Comparison of ENCODE assay signal across 2 cellular contexts in the genomic region with DNA sequence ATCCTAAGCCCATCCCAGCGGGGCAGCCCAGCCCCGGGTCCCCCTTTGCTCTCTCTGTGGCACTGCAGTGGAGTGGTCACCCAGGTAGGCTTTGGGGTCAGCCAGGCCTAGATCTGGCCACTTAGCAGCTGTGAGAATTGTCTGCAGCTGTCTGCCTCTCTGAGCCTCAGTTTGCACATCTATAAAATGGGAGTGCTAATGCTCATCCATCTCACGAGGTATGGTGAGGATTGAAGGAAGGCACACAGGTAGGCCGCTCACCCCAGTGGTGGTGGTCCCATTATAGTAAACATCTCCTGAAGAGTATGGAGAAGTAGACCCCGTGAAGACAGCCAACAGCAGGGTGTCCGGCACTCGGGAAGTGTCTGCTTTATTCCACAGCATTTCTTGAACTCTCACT.
TF ChIP-seq lines count a peak whose summit lies in the region.

No MANE protein-coding gene starts in this region.

TF ChIP-seq in HepG2, 621 proteins besides CTCF, POLR2A, EP300 and RAD21:
- peak; percentile 84 for TF ChIP-seq ZNF629 (CRISPR knock-in tag; conservative IDR thresholded peaks at IDR 0.05)
- TF ChIP-seq, protein P1, sequence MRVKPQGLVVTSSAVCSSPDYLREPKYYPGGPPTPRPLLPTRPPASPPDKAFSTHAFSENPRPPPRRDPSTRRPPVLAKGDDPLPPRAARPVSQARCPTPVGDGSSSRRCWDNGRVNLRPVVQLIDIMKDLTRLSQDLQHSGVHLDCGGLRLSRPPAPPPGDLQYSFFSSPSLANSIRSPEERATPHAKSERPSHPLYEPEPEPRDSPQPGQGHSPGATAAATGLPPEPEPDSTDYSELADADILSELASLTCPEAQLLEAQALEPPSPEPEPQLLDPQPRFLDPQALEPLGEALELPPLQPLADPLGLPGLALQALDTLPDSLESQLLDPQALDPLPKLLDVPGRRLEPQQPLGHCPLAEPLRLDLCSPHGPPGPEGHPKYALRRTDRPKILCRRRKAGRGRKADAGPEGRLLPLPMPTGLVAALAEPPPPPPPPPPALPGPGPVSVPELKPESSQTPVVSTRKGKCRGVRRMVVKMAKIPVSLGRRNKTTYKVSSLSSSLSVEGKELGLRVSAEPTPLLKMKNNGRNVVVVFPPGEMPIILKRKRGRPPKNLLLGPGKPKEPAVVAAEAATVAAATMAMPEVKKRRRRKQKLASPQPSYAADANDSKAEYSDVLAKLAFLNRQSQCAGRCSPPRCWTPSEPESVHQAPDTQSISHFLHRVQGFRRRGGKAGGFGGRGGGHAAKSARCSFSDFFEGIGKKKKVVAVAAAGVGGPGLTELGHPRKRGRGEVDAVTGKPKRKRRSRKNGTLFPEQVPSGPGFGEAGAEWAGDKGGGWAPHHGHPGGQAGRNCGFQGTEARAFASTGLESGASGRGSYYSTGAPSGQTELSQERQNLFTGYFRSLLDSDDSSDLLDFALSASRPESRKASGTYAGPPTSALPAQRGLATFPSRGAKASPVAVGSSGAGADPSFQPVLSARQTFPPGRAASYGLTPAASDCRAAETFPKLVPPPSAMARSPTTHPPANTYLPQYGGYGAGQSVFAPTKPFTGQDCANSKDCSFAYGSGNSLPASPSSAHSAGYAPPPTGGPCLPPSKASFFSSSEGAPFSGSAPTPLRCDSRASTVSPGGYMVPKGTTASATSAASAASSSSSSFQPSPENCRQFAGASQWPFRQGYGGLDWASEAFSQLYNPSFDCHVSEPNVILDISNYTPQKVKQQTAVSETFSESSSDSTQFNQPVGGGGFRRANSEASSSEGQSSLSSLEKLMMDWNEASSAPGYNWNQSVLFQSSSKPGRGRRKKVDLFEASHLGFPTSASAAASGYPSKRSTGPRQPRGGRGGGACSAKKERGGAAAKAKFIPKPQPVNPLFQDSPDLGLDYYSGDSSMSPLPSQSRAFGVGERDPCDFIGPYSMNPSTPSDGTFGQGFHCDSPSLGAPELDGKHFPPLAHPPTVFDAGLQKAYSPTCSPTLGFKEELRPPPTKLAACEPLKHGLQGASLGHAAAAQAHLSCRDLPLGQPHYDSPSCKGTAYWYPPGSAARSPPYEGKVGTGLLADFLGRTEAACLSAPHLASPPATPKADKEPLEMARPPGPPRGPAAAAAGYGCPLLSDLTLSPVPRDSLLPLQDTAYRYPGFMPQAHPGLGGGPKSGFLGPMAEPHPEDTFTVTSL (CRISPR knock-in tag; IDR thresholded peaks at IDR 0.05; ENCODE audit: borderline replicate concordance) = no peak

TF ChIP-seq in K562, 482 proteins besides CTCF, POLR2A, EP300 and RAD21:
- no peak for TF ChIP-seq BRD4 (IDR thresholded peaks at IDR 0.05)
- peak; percentile 78 for TF ChIP-seq RBM25 (IDR thresholded peaks at IDR 0.05; ENCODE audit: low read depth, low read length, severe bottlenecking)
